30 cellular contexts compared by ENCODE assay signal in genomic region chr12:92854344-92854743, GRCh38.
"Had no signal": no experiment of that assay in that cellular context is flagged by ENCODE, and none has a peak within 500 bp of the region (broad histone marks: within the 10 kb centered on the region; RNA-seq: fewer than 3 reads in every experiment).

No MANE protein-coding gene starts in this region.

- ATAC-seq: activated CD4-positive, CD25-positive, alpha-beta regulatory T cell treated with anti-CD3 and anti-CD28 coated beads, Interleukin-2, amount 50 U/mL, for 24 hours; activated CD8-positive, alpha-beta T cell treated with anti-CD3 and anti-CD28 coated beads, Interleukin-2, amount 10 ng/mL, durations not matched to agents 7 days and 5 days; body of pancreas had no signal

- H3K27me3 ChIP-seq: ascending aorta, body of pancreas, Peyer's patch, SJCRH30 had no signal

- H3K4me2 ChIP-seq: SK-N-SH had no signal

- DNase-seq: activated CD4-positive, alpha-beta T cell treated with anti-CD3 and anti-CD28 coated beads for 48 hours; activated CD4-positive, alpha-beta T cell treated with anti-CD3 and anti-CD28 coated beads, Interleukin-2, amount 50 U/mL, for 4 hours; activated CD8-positive, alpha-beta memory T cell treated with anti-CD3 and anti-CD28 coated beads, Interleukin-2, amount 50 U/mL, for 48 hours; activated CD8-positive, alpha-beta T cell treated with anti-CD3 and anti-CD28 coated beads, Interleukin-2, amount 10 ng/mL, durations not matched to agents 7 days and 5 days; activated naive CD4-positive, alpha-beta T cell; activated T-cell treated with anti-CD3 and anti-CD28 coated beads, Interleukin-2, amount 50 U/mL, for 1 hour; amniotic stem cell; body of pancreas; central memory CD4-positive, alpha-beta T cell; NCI-H1048; NCI-H1417; NCI-H1694; NCI-H2029; NCI-H2107; NCI-H2171 treated with DMSO at 0.1 percent for 48 hours; NCI-H345; NCI-H510A; NCI-H526 treated with DMSO at 0.1 percent for 48 hours; NCI-H82; NK-92 treated with Interleukin-12 subunit alpha and Interleukin-12 subunit beta, amount 100 ng/mL, for 24 hours; Peyer's patch; Right ventricle myocardium superior; SJCRH30; SK-N-SH; T-helper 1 cell; WERI-Rb-1 had no signal

- H3K4me3 ChIP-seq: ascending aorta, body of pancreas, Peyer's patch, SJCRH30 had no signal

- H3K9me3 Mint-ChIP-seq: activated naive CD4-positive, alpha-beta T cell treated with anti-CD3 and anti-CD28 coated beads, Interleukin-2, amount 50 U/mL, for 24 hours had no signal

- H3K9me3 ChIP-seq: ascending aorta, Peyer's patch, SJCRH30 had no signal

- H3K27ac Mint-ChIP-seq: activated CD8-positive, alpha-beta T cell treated with anti-CD3 and anti-CD28 coated beads, Interleukin-2, amount 10 ng/mL, durations not matched to agents 7 days and 5 days; activated naive CD4-positive, alpha-beta T cell treated with anti-CD3 and anti-CD28 coated beads, Interleukin-2, amount 50 U/mL, for 24 hours had no signal

- H3K9ac ChIP-seq: SK-N-SH had no signal

- H3K4me3 Mint-ChIP-seq: activated CD8-positive, alpha-beta T cell treated with anti-CD3 and anti-CD28 coated beads, Interleukin-2, amount 10 ng/mL, durations not matched to agents 7 days and 5 days; activated naive CD4-positive, alpha-beta T cell treated with anti-CD3 and anti-CD28 coated beads, Interleukin-2, amount 50 U/mL, for 24 hours had no signal

- H3K27me3 Mint-ChIP-seq: activated naive CD4-positive, alpha-beta T cell treated with anti-CD3 and anti-CD28 coated beads, Interleukin-2, amount 50 U/mL, for 24 hours had no signal

- H3K4me1 ChIP-seq: body of pancreas, Peyer's patch, SJCRH30 had no signal

- H3K27ac ChIP-seq: ascending aorta, body of pancreas, Peyer's patch, RWPE1, SJCRH30, WERI-Rb-1 had no signal
